8 cellular contexts compared by ENCODE assay signal in the genomic region with DNA sequence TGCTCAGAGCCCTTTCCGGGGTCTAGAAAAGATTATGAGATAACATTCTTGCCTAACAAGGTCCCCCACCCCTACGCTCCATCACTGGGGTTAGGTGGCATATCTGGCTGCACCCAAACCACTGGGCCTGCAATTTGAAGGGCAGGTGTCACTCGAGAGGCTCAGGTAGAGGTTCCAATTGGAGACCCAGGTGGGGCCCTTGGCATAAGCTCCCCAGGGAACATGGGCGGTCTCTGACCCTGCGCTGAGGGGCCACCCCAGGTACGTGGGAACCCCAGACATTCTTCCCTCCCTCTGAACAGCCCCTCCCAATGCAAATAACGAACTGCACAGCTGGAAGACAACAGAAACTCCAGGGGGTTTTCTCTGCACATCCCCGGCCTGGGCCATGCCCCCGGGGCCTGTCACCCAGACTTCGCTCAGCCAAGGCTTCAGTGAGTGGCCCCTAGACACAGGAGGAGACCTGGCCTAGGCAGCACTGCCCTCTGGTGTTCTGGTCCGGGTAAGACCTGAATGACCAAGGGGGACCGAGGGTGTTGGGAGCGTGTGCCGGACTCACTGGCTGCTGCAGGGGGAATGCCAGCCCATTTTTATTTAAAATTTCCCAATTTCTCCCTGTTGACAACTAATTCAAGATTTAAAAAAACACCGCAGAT. TPM values are rescaled to one million over a fixed set of nuclear protein-coding genes. Genes with fewer than 3 reads are reported as not detected.
DNase-seq lines count a peak whose midpoint lies in the region; ATAC-seq, FAIRE-seq and TF ChIP-seq lines count a peak whose summit lies in the region.

No MANE protein-coding gene starts in this region.

- 40 to 57% methylated on average over 1 to 3 of the region's 15 CpGs for WGBS in gastroesophageal sphincter (ENCODE audit: low coverage in 1 of 2), 2 donors
- 52 to 61% methylated on average over 15 of the region's 15 CpGs for WGBS in pancreas, 2 donors

- peaks cover 0 to 59% (median 35%) of the 10 kb centered on the region in 3 donors for H3K4me1 ChIP-seq in gastroesophageal sphincter
- H3K4me1 ChIP-seq in pancreas: peaks cover 11 to 40% (median 20%) of the 10 kb centered on the region in 3 donors

- FAIRE-seq in pancreas (lab: Jason Lieb, UNC): no peak

- H3K9me3 ChIP-seq in gastroesophageal sphincter (no peaks in the 10 kb centered on the region), pancreas (no peaks in the 10 kb centered on the region)

- intact Hi-C loops in pancreas (cut with DNase I): loop anchor here in 2 of 3 donors (5.0 to 10.0 kb wide), 2 partner anchors 75 to 83 kb away; a partner anchor contains a TSS

- H3K36me3 ChIP-seq in gastroesophageal sphincter (peaks cover 0 to 75% of the 10 kb centered on the region in 2 donors), pancreas (peaks cover 13 to 73% (median 69%) of the 10 kb centered on the region in 3 donors)

- H3K27ac ChIP-seq in gastroesophageal sphincter: peak overlapping the region in 2 of 4 donors; percentile 2 to 85
- H3K27ac ChIP-seq in pancreas: no peak overlapping the region

- peak; percentile 36 for ATAC-seq in gastroesophageal sphincter
- ATAC-seq in pancreas: peak in 3 of 4 donors; percentile 23 to 36 (median 31)
- no peak for ATAC-seq in GM19035 (IDR thresholded peaks at IDR 0.05; ENCODE audit: unreplicated experiment)
- no peak for ATAC-seq in GM19324 (IDR thresholded peaks at IDR 0.05; ENCODE audit: low FRiP score, unreplicated experiment)

- no peak for TF ChIP-seq EP300 in gastroesophageal sphincter (IDR thresholded peaks at IDR 0.05)

- no peak for TF ChIP-seq POLR2A in gastroesophageal sphincter (IDR thresholded peaks at IDR 0.05)

- H3K4me3 ChIP-seq in AG09309 (ENCODE audit: control insufficient read depth, low read depth, low read length): no peak overlapping the region
- H3K4me3 ChIP-seq in gastroesophageal sphincter: no peak overlapping the region
- H3K4me3 ChIP-seq in pancreas: no peak overlapping the region

- DNase-seq in AG09309 (ENCODE audit: low read depth) (no peak), GM19238 (ENCODE audit: insufficient read length, low spot score) (peak; percentile 48), NCI-H82 (lab: John Stamatoyannopoulos, UW) (peak; percentile 64), pancreas (peak; percentile 44 to 76 (median 67))
- peak; percentile 65 to 68 for DNase-seq in activated T-cell treated with anti-CD3 and anti-CD28 coated beads, Interleukin-2, amount 50 U/mL, for 48 hours

- H3K27me3 ChIP-seq in gastroesophageal sphincter: no peaks in the 10 kb centered on the region
- no peaks in the 10 kb centered on the region for H3K27me3 ChIP-seq in pancreas

- TF ChIP-seq CTCF in AG09309 (IDR thresholded peaks at IDR 0.05; ENCODE audit: control insufficient read depth, insufficient read depth, low read depth, low read length, missing control alignments) (peak; percentile 63), gastroesophageal sphincter (IDR thresholded peaks at IDR 0.05) (peak in 3 of 4 experiments; percentile 91 to 95 (median 92)), pancreas (IDR thresholded peaks at IDR 0.05) (peak; percentile 28 to 47 (median 37))

RNA-seq across cellular contexts. Expression of a gene that starts 47.5 kb away (rescaled TPM):
- total RNA-seq in gastroesophageal sphincter (1,000 to 10,000 TPM; 1,820 to 3,515 (median 2,996) TPM), pancreas (100 to 1,000 TPM; 172 to 192 (median 182) TPM)
- polyA plus RNA-seq in pancreas: 100 to 1,000 TPM; 138 to 242 TPM

Comparison
In these comparisons a context has a peak if more than half of its experiments do, and no peak if none do; other contexts are left out.
1. CTCF ChIP-seq: peak in every context shown above with its lines; median percentile 92 in gastroesophageal sphincter; 63 in AG09309; 37 in pancreas.
2. ATAC-seq: peak in gastroesophageal sphincter (single experiment) and pancreas (3 of 4); none in GM19035 (single experiment) and GM19324 (single experiment).
3. RNA of a gene that starts 47.5 kb away (total RNA-seq): 1,820 to 3,515 TPM in gastroesophageal sphincter; 172 to 192 TPM in pancreas; every median in the first group is over 4 times any median in the second.